In the genomic region with DNA sequence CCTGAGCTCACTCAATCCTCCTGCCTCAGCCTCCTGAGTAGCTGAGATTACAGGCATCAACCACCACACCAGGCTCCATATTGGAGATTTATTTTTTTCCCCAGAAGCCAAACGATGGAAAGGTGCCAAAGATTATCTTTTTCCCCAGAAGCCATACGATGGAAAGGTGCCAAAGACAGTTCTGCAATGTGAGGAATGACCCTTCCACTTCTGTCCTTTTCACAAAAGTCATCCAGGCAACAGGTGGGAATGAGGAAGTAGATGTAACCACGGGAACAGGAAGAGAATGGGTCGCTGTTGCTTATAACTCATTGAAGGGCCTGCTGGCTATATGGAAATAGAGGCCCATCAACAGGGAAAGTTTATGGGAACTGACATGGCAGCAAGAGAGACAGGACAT, we compare ENCODE assay signal across 14 cellular contexts.
DNase-seq lines count a peak whose midpoint lies in the region; ATAC-seq, FAIRE-seq and TF ChIP-seq lines count a peak whose summit lies in the region.
"Had no signal": no experiment of that assay in that cellular context is flagged by ENCODE, and none has a peak within 500 bp of the region (broad histone marks: within the 10 kb centered on the region; RNA-seq: fewer than 3 reads in every experiment).

No MANE protein-coding gene starts in this region.

- H3K79me2 ChIP-seq in K562 (ENCODE audit: control insufficient read depth, insufficient read depth, low read length): no peaks in the 10 kb centered on the region

- intact Hi-C loops in K562 (cut with micrococcal nuclease): no loop called here

- 0% methylated on average over 4 of the region's 4 CpGs for WGBS in K562 (ENCODE audit: insufficient coverage, low coverage, missing lambda C conversion rate)
- 47 to 54% methylated on average over 4 of the region's 4 CpGs for WGBS in gastroesophageal sphincter (ENCODE audit: low coverage in 1 of 2), 2 donors

- H3K9me3 ChIP-seq in K562 (replicated peaks; ENCODE audit: control insufficient read depth, insufficient read depth, low read depth, low read length): no peaks in the 10 kb centered on the region
- peaks cover 0 to 10% (median 0%) of the 10 kb centered on the region in 3 donors for H3K9me3 ChIP-seq in gastroesophageal sphincter
- H3K9me3 ChIP-seq: Caco-2, HAP-1 had no signal

- BruUV-seq in K562 (replicated peaks; lab: Mats Ljungman, UMichigan): no TSS peak

- TF ChIP-seq EP300 in K562 (IDR thresholded peaks at IDR 0.05; ENCODE audit: low read length) (no peak), gastroesophageal sphincter (IDR thresholded peaks at IDR 0.05) (no peak)

- no peak for TF ChIP-seq CTCF in NB4 (IDR thresholded peaks at IDR 0.05; ENCODE audit: low read depth, low read length)
- TF ChIP-seq CTCF in K562 (IDR thresholded peaks at IDR 0.05 in 2 of 3, conservative IDR thresholded peaks at IDR 0.05 in 1 of 3; ENCODE audit: insufficient read depth in 2 of 3, low read depth in 1 of 3, low read length in 3 of 3): no peak
- no peak for TF ChIP-seq CTCF in gastroesophageal sphincter (IDR thresholded peaks at IDR 0.05)

- FAIRE-seq in K562 (lab: Jason Lieb, UNC): no peak
- FAIRE-seq: A549, H1 had no signal

- no peaks in the 10 kb centered on the region for H4K20me1 ChIP-seq in K562 (replicated peaks; ENCODE audit: control insufficient read depth, insufficient read depth, low read length)

- CTCF ChIA-PET in K562 (lab: Yijun Ruan, JAX; ENCODE audit: low intra/inter-chr PET ratio): no interaction called here

- H3K9ac ChIP-seq in K562 (ENCODE audit: insufficient read depth in 1 of 2, low read depth in 2 of 2, low read length in 2 of 2): no peak overlapping the region

- H3K4me1 ChIP-seq in K562 (replicated peaks in 1 of 2; ENCODE audit: control insufficient read depth in 2 of 2, insufficient read depth in 2 of 2, low read length in 2 of 2) (no peaks in the 10 kb centered on the region; a peak in 1 of 5 replicates), gastroesophageal sphincter (no peaks in the 10 kb centered on the region)
- H3K4me1 ChIP-seq: A549, Caco-2, HAP-1 had no signal

- H3K36me3 ChIP-seq in K562 (ENCODE audit: control insufficient read depth, insufficient read depth, low read length) (no peaks in the 10 kb centered on the region), gastroesophageal sphincter (no peaks in the 10 kb centered on the region)
- H3K36me3 ChIP-seq: HAP-1 had no signal

- TF ChIP-seq RAD21 in K562 (CRISPR knock-in tag; conservative IDR thresholded peaks at IDR 0.05 in 1 of 2, IDR thresholded peaks at IDR 0.05 in 1 of 2): no peak

- H3K27me3 ChIP-seq in K562 (ENCODE audit: control insufficient read depth in 2 of 2, insufficient read depth in 2 of 2, low read length in 2 of 2) (peaks cover 11 to 15% of the 10 kb centered on the region in 2 experiments; a peak in 3 of 5 replicates), gastroesophageal sphincter (peaks cover 3% of the 10 kb centered on the region)

- DNase-seq in AG20443 (ENCODE audit: low spot score): peak; percentile 2
- peak; percentile 42 for DNase-seq in COR-L47 (lab: John Stamatoyannopoulos, UW)
- DNase-seq in NB4 (ENCODE audit: low read depth): peak; percentile 10
- DNase-seq in K562 (ENCODE audit: extremely low read depth in 1 of 4, low spot score in 3 of 4): no peak
- DNase-seq in cortex of kidney (lab: John Stamatoyannopoulos, UW): no peak
- DNase-seq: Caco-2; CD8-positive, alpha-beta T cell; DMS53; HFFc6; IMR-90 had no signal

- H3K9me1 ChIP-seq in K562 (ENCODE audit: control insufficient read depth, insufficient read depth, low read length): no peaks in the 10 kb centered on the region

- POLR2A ChIA-PET in K562 (lab: Yijun Ruan, JAX): no interaction called here

- no peak overlapping the region for H2AFZ ChIP-seq in K562 (ENCODE audit: low read depth, low read length)

- in situ Hi-C loops in K562 (cut with MboI): no loop called here

- H3K27ac ChIP-seq in K562 (ENCODE audit: extremely low read depth, low read depth, low read length): no peak overlapping the region
- no peak overlapping the region for H3K27ac ChIP-seq in gastroesophageal sphincter
- H3K27ac ChIP-seq: A549 had no signal

- H3K4me3 ChIP-seq in NB4 (ENCODE audit: low read depth, low read length) (no peak overlapping the region), K562 (no peak overlapping the region), gastroesophageal sphincter (no peak overlapping the region)
- H3K4me3 ChIP-seq: A549, HAP-1 had no signal

- ATAC-seq in K562 (no peak), gastroesophageal sphincter (no peak)
- ATAC-seq: A549; CD8-positive, alpha-beta T cell had no signal

- no peak overlapping the region for H3K4me2 ChIP-seq in K562 (ENCODE audit: insufficient read depth, low read length)
- H3K4me2 ChIP-seq: A549 had no signal

- TF ChIP-seq POLR2A in NB4 (IDR thresholded peaks at IDR 0.05; ENCODE audit: extremely low read depth, insufficient read length): no peak
- no peak for TF ChIP-seq POLR2A in K562 (conservative IDR thresholded peaks at IDR 0.05)
- no peak for TF ChIP-seq POLR2A in gastroesophageal sphincter (IDR thresholded peaks at IDR 0.05)

TF ChIP-seq in K562, 482 proteins besides CTCF, POLR2A, EP300 and RAD21:
- TF ChIP-seq ZNF655 (CRISPR knock-in tag; IDR thresholded peaks at IDR 0.05) (no peak), NFIC (IDR thresholded peaks at IDR 0.05) (peak; percentile 51; the same call in 1 of the 2 replicates), RFX1 (IDR thresholded peaks at IDR 0.05) (peak; percentile 23; the same call in 1 of the 2 replicates), ELK3 (CRISPR knock-in tag; IDR thresholded peaks at IDR 0.05) (no peak), TEAD4 (IDR thresholded peaks at IDR 0.05; ENCODE audit: low read length) (0 out of 2 replicates have a peak, but pooled peaks have one; percentile 15), TEAD4 (CRISPR knock-in tag; IDR thresholded peaks at IDR 0.05; ENCODE audit: borderline replicate concordance) (no peak)
TF ChIP-seq in K562: peak in this region for 3.

Comparison
In these comparisons a context has a peak if more than half of its experiments do, and no peak if none do; other contexts are left out.
1. DNase-seq: peak in AG20443 (single experiment), COR-L47 (single experiment) and NB4 (single experiment); none in K562 (0 of 4) and cortex of kidney (single experiment).